In the genomic region with DNA sequence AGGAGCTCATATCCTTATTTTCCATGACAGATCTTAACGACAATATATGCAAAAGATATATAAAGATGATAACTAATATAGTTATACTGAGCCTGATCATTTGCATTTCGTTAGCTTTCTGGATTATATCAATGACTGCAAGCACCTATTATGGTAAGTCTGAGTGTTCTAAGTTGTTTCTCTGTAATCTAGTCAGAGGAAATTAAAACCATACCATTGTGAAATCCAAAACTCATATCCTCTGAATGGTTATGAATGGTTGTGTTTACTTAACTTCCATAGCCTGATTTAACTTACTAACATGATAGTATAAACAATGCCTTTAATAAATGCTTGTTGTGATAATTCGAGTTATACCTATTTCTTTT, we compare ENCODE assay signal across 1 cellular context.
A peak's percentile ranks its signal among the peaks of the same experiment; 100 is the strongest.
TF ChIP-seq lines count a peak whose summit lies in the region.

No MANE protein-coding gene starts in this region.

TF ChIP-seq in GM12878, 131 proteins besides CTCF, POLR2A, EP300 and RAD21:
- 0 out of 2 replicates have a peak, but pooled peaks have one; percentile 2 for TF ChIP-seq RBBP5 (conservative IDR thresholded peaks at IDR 0.05)
- no peak for TF ChIP-seq SMARCA5 (IDR thresholded peaks at IDR 0.05)
- TF ChIP-seq, protein P1, sequence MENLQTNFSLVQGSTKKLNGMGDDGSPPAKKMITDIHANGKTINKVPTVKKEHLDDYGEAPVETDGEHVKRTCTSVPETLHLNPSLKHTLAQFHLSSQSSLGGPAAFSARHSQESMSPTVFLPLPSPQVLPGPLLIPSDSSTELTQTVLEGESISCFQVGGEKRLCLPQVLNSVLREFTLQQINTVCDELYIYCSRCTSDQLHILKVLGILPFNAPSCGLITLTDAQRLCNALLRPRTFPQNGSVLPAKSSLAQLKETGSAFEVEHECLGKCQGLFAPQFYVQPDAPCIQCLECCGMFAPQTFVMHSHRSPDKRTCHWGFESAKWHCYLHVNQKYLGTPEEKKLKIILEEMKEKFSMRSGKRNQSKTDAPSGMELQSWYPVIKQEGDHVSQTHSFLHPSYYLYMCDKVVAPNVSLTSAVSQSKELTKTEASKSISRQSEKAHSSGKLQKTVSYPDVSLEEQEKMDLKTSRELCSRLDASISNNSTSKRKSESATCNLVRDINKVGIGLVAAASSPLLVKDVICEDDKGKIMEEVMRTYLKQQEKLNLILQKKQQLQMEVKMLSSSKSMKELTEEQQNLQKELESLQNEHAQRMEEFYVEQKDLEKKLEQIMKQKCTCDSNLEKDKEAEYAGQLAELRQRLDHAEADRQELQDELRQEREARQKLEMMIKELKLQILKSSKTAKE (IDR thresholded peaks at IDR 0.05; ENCODE audit: low read depth, poor library complexity, severe bottlenecking): no peak
TF ChIP-seq in GM12878: peak in this region for 1.
